Comparison of ENCODE assay signal across 24 cellular contexts in genomic region chr9:120949290-120949689, GRCh38.
"Had no signal": no experiment of that assay in that cellular context is flagged by ENCODE, and none has a peak within 500 bp of the region (broad histone marks: within the 10 kb centered on the region; RNA-seq: fewer than 3 reads in every experiment).

No MANE protein-coding gene starts in this region.

- H3K9me3 ChIP-seq: adrenal gland had no signal

- ATAC-seq: activated CD4-positive, alpha-beta T cell treated with anti-CD3 and anti-CD28 coated beads for 36 hours; activated CD8-positive, alpha-beta memory T cell treated with anti-CD3 and anti-CD28 coated beads, Interleukin-2, amount 10 ng/mL, durations not matched to agents 7 days and 5 days; activated CD8-positive, alpha-beta T cell treated with anti-CD3 and anti-CD28 coated beads, Interleukin-2, amount 10 ng/mL, durations not matched to agents 7 days and 5 days; activated naive CD8-positive, alpha-beta T cell treated with anti-CD3 and anti-CD28 coated beads, Interleukin-2, amount 50 U/mL, for 24 hours; esophagus mucosa; T-cell had no signal

- H3K27ac ChIP-seq: adrenal gland had no signal

- H3K36me3 ChIP-seq: adrenal gland had no signal

- DNase-seq: activated CD4-positive, alpha-beta memory T cell treated with anti-CD3 and anti-CD28 coated beads for 36 hours; activated CD4-positive, alpha-beta T cell treated with anti-CD3 and anti-CD28 coated beads for 36 hours; activated CD4-positive, CD25-positive, alpha-beta regulatory T cell; activated CD4-positive, CD25-positive, alpha-beta regulatory T cell treated with anti-CD3 and anti-CD28 coated beads, Interleukin-2, amount 50 U/mL, for 72 hours; activated CD8-positive, alpha-beta memory T cell treated with anti-CD3 and anti-CD28 coated beads, Interleukin-2, amount 10 ng/mL, durations not matched to agents 7 days and 5 days; activated CD8-positive, alpha-beta memory T cell treated with anti-CD3 and anti-CD28 coated beads, Interleukin-2, amount 50 U/mL, for 4 hours; activated CD8-positive, alpha-beta T cell treated with anti-CD3 and anti-CD28 coated beads, Interleukin-2, amount 10 ng/mL, durations not matched to agents 7 days and 5 days; activated effector memory CD4-positive, alpha-beta T cell treated with anti-CD3 and anti-CD28 coated beads, Interleukin-2, amount 50 U/mL, for 16 hours; activated naive CD4-positive, alpha-beta T cell treated with anti-CD3 and anti-CD28 coated beads for 36 hours; activated naive CD8-positive, alpha-beta T cell treated with anti-CD3 and anti-CD28 coated beads for 36 hours; activated naive CD8-positive, alpha-beta T cell treated with anti-CD3 and anti-CD28 coated beads, Interleukin-2, amount 50 U/mL, for 24 hours; activated T-cell treated with anti-CD3 and anti-CD28 coated beads, Interleukin-2, amount 50 U/mL, for 1 hour; activated T-cell treated with anti-CD3 and anti-CD28 coated beads, Interleukin-2, amount 50 U/mL, for 48 hours; adrenal gland; amygdala; caudate nucleus; effector CD8-positive, alpha-beta T cell; endodermal cell; foreskin fibroblast; head of caudate nucleus; SW 1271; T-cell; T1000 had no signal

- H3K4me3 ChIP-seq: adrenal gland had no signal

- H3K27me3 ChIP-seq: adrenal gland had no signal
